1 cellular context compared by ENCODE assay signal in the genomic region with DNA sequence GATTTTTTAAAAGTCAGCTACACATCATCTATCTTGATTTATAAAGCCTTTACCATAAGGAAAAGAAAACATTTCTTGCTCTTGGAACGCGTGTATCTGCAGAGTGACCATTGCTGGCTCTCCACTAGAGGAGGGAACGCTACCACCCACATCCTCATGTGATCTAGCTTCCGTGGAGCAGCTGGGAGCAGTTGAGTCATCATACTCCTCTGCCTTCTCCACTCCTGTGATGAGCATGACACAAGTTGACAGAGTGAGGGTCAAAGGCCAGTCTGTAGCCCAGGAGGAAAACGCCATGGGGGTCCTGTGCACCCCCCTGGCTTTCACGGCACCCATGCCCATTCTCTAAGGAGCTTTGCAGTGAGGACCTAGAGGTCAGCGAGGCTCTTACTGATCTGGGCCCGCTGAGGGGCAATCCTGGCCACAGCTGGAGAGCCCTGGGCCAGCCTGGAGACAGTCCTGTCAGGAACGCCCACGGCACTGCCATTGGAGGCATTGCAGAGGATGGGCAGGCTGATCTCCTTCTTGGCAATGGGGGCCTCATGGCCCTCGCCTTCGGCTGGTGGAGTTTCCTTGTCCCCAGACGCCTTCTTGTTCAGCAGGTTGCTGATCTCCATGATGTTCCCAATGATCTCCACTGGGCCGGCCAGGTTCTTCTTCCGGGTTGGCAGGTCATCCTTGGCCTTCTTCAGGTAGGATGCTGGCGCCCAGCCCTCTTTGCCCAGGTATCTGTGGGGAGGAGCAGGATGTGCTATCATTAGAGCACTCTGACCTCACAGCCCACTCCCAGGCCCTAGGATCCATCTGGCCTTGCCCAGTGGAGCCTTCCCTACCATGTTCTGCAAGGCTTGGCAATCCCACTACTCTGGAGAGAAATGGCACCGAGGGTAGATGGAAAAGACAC.
TF ChIP-seq lines count a peak whose summit lies in the region.

No MANE protein-coding gene starts in this region.

TF ChIP-seq in GM23338, 12 proteins besides CTCF, POLR2A, EP300 and RAD21 (continued from another document):
- TF ChIP-seq, protein P1, sequence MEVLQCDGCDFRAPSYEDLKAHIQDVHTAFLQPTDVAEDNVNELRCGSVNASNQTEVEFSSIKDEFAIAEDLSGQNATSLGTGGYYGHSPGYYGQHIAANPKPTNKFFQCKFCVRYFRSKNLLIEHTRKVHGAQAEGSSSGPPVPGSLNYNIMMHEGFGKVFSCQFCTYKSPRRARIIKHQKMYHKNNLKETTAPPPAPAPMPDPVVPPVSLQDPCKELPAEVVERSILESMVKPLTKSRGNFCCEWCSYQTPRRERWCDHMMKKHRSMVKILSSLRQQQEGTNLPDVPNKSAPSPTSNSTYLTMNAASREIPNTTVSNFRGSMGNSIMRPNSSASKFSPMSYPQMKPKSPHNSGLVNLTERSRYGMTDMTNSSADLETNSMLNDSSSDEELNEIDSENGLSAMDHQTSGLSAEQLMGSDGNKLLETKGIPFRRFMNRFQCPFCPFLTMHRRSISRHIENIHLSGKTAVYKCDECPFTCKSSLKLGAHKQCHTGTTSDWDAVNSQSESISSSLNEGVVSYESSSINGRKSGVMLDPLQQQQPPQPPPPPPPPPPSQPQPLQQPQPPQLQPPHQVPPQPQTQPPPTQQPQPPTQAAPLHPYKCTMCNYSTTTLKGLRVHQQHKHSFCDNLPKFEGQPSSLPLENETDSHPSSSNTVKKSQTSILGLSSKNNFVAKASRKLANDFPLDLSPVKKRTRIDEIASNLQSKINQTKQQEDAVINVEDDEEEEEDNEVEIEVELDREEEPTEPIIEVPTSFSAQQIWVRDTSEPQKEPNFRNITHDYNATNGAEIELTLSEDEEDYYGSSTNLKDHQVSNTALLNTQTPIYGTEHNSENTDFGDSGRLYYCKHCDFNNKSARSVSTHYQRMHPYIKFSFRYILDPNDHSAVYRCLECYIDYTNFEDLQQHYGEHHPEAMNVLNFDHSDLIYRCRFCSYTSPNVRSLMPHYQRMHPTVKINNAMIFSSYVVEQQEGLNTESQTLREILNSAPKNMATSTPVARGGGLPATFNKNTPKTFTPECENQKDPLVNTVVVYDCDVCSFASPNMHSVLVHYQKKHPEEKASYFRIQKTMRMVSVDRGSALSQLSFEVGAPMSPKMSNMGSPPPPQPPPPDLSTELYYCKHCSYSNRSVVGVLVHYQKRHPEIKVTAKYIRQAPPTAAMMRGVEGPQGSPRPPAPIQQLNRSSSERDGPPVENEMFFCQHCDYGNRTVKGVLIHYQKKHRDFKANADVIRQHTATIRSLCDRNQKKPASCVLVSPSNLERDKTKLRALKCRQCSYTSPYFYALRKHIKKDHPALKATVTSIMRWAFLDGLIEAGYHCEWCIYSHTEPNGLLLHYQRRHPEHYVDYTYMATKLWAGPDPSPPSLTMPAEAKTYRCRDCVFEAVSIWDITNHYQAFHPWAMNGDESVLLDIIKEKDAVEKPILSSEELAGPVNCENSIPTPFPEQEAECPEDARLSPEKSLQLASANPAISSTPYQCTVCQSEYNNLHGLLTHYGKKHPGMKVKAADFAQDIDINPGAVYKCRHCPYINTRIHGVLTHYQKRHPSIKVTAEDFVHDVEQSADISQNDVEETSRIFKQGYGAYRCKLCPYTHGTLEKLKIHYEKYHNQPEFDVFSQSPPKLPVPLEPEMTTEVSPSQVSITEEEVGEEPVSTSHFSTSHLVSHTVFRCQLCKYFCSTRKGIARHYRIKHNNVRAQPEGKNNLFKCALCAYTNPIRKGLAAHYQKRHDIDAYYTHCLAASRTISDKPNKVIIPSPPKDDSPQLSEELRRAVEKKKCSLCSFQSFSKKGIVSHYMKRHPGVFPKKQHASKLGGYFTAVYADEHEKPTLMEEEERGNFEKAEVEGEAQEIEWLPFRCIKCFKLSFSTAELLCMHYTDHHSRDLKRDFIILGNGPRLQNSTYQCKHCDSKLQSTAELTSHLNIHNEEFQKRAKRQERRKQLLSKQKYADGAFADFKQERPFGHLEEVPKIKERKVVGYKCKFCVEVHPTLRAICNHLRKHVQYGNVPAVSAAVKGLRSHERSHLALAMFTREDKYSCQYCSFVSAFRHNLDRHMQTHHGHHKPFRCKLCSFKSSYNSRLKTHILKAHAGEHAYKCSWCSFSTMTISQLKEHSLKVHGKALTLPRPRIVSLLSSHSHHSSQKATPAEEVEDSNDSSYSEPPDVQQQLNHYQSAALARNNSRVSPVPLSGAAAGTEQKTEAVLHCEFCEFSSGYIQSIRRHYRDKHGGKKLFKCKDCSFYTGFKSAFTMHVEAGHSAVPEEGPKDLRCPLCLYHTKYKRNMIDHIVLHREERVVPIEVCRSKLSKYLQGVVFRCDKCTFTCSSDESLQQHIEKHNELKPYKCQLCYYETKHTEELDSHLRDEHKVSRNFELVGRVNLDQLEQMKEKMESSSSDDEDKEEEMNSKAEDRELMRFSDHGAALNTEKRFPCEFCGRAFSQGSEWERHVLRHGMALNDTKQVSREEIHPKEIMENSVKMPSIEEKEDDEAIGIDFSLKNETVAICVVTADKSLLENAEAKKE (CRISPR knock-in tag; IDR thresholded peaks at IDR 0.05) = no peak
- TF ChIP-seq, protein P2, sequence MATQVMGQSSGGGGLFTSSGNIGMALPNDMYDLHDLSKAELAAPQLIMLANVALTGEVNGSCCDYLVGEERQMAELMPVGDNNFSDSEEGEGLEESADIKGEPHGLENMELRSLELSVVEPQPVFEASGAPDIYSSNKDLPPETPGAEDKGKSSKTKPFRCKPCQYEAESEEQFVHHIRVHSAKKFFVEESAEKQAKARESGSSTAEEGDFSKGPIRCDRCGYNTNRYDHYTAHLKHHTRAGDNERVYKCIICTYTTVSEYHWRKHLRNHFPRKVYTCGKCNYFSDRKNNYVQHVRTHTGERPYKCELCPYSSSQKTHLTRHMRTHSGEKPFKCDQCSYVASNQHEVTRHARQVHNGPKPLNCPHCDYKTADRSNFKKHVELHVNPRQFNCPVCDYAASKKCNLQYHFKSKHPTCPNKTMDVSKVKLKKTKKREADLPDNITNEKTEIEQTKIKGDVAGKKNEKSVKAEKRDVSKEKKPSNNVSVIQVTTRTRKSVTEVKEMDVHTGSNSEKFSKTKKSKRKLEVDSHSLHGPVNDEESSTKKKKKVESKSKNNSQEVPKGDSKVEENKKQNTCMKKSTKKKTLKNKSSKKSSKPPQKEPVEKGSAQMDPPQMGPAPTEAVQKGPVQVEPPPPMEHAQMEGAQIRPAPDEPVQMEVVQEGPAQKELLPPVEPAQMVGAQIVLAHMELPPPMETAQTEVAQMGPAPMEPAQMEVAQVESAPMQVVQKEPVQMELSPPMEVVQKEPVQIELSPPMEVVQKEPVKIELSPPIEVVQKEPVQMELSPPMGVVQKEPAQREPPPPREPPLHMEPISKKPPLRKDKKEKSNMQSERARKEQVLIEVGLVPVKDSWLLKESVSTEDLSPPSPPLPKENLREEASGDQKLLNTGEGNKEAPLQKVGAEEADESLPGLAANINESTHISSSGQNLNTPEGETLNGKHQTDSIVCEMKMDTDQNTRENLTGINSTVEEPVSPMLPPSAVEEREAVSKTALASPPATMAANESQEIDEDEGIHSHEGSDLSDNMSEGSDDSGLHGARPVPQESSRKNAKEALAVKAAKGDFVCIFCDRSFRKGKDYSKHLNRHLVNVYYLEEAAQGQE (IDR thresholded peaks at IDR 0.05; ENCODE audit: unreplicated experiment) = no peak
- no peak for TF ChIP-seq ZNF114 (CRISPR knock-in tag; IDR thresholded peaks at IDR 0.05)
- TF ChIP-seq EZH2 (IDR thresholded peaks at IDR 0.05; ENCODE audit: low read depth, unreplicated experiment) = no peak
- no peak for TF ChIP-seq POLR2AphosphoS5 (IDR thresholded peaks at IDR 0.05; ENCODE audit: low read depth)
- TF ChIP-seq NANOG (IDR thresholded peaks at IDR 0.05; ENCODE audit: borderline replicate concordance) = no peak
- no peak for TF ChIP-seq ZNF331 (CRISPR knock-in tag; IDR thresholded peaks at IDR 0.05; ENCODE audit: low read depth)
